17 cellular contexts compared by ENCODE assay signal in the genomic region with DNA sequence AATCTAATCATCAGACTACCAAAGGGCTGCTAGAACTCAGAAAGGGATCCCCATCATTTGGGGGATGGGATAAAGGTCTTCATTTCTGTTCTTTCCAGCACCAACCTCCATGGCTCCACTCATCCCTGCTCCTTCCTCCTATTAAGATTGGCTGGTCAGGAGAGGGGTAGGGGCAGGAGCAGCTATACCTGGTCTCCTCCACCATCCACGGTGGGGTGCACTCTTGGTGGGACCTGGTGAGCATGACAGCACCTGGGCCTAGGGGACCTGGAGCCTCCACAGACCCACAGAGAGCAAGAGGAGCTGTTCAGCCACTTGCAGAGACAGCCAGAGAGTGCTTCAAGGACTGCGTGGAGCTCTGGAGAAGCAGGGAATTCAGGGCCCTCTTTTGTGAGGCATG. TPM values are rescaled to one million over a fixed set of nuclear protein-coding genes. Genes with fewer than 3 reads are reported as not detected.
DNase-seq lines count a peak whose midpoint lies in the region; ATAC-seq and TF ChIP-seq lines count a peak whose summit lies in the region.
"Had no signal": no experiment of that assay in that cellular context is flagged by ENCODE, and none has a peak within 500 bp of the region (broad histone marks: within the 10 kb centered on the region; RNA-seq: fewer than 3 reads in every experiment).

No MANE protein-coding gene starts in this region.

- H3K9me3 ChIP-seq in endodermal cell (ENCODE audit: control insufficient read depth, low read length): no peaks in the 10 kb centered on the region

- POLR2A ChIA-PET in activated CD4-positive, alpha-beta T cell treated with anti-CD3 and anti-CD28 coated beads, Interleukin-2, amount 10 ng/mL, durations not matched to agents 7 days and 5 days (lab: Charles Lee): no interaction called here

- peaks cover 91% of the 10 kb centered on the region for H3K27me3 Mint-ChIP-seq in activated CD4-positive, alpha-beta T cell treated with anti-CD3 and anti-CD28 coated beads, Interleukin-2, amount 10 ng/mL, durations not matched to agents 7 days and 5 days
- H3K27me3 Mint-ChIP-seq in endodermal cell (ENCODE audit: insufficient read depth): peaks cover 94% of the 10 kb centered on the region

- H3K9me3 Mint-ChIP-seq in activated CD4-positive, alpha-beta T cell treated with anti-CD3 and anti-CD28 coated beads, Interleukin-2, amount 10 ng/mL, durations not matched to agents 7 days and 5 days: no peaks in the 10 kb centered on the region
- H3K9me3 Mint-ChIP-seq in endodermal cell: no peaks in the 10 kb centered on the region
- H3K9me3 Mint-ChIP-seq: CD8-positive, alpha-beta T cell had no signal

- no peaks in the 10 kb centered on the region for H3K4me1 ChIP-seq in endodermal cell (ENCODE audit: control insufficient read depth, insufficient read depth, low read length)

- 45 to 50% methylated on average over 2 of the region's 2 CpGs for WGBS in endodermal cell (ENCODE audit: insufficient coverage in 1 of 2, insufficient read length in 1 of 2), 2 experiments

- H3K4me3 Mint-ChIP-seq in activated CD4-positive, alpha-beta T cell treated with anti-CD3 and anti-CD28 coated beads, Interleukin-2, amount 10 ng/mL, durations not matched to agents 7 days and 5 days: no peak overlapping the region
- H3K4me3 Mint-ChIP-seq in endodermal cell: no peak overlapping the region
- H3K4me3 Mint-ChIP-seq: CD8-positive, alpha-beta T cell; H9 had no signal

- ATAC-seq in left ventricle myocardium superior: no peak
- no peak for ATAC-seq in HG03571 (IDR thresholded peaks at IDR 0.05; ENCODE audit: unreplicated experiment)
- ATAC-seq: CD8-positive, alpha-beta T cell had no signal

- peak overlapping the region; percentile 20 for H3K27ac Mint-ChIP-seq in activated CD4-positive, alpha-beta T cell treated with anti-CD3 and anti-CD28 coated beads, Interleukin-2, amount 10 ng/mL, durations not matched to agents 7 days and 5 days
- no peak overlapping the region for H3K27ac Mint-ChIP-seq in endodermal cell
- H3K27ac Mint-ChIP-seq: CD8-positive, alpha-beta T cell; H9 had no signal

- H3K4me3 ChIP-seq in endodermal cell (ENCODE audit: low read length): no peak overlapping the region

- TF ChIP-seq CTCF in endodermal cell (conservative IDR thresholded peaks at IDR 0.05): no peak

- intact Hi-C loops in cardiac septum (cut with DNase I): loop anchor here (2.0 kb wide), 1 partner anchor 81 kb away; no protein-coding TSS in a partner anchor
- intact Hi-C loops in left ventricle myocardium superior (cut with micrococcal nuclease): loop anchor here (5.0 kb wide), 1 partner anchor 67 kb away; no protein-coding TSS in a partner anchor

- H3K27me3 ChIP-seq in endodermal cell (ENCODE audit: control insufficient read depth, insufficient read depth, low read length, poor library complexity, severe bottlenecking): peaks cover 100% of the 10 kb centered on the region

- no peaks in the 10 kb centered on the region for H3K36me3 ChIP-seq in endodermal cell (ENCODE audit: control insufficient read depth, insufficient read depth, low read length)

- CTCF ChIA-PET in activated CD4-positive, alpha-beta T cell treated with anti-CD3 and anti-CD28 coated beads, Interleukin-2, amount 10 ng/mL, durations not matched to agents 7 days and 5 days (lab: Charles Lee): interaction anchor here (1.2 to 1.7 kb wide), 2 partner anchors 51 to 81 kb away, joined by 3 to 5 read pairs; no protein-coding TSS in a partner anchor

- H3K4me1 Mint-ChIP-seq in activated CD4-positive, alpha-beta T cell treated with anti-CD3 and anti-CD28 coated beads, Interleukin-2, amount 10 ng/mL, durations not matched to agents 7 days and 5 days: peaks cover 39% of the 10 kb centered on the region
- peaks cover 3% of the 10 kb centered on the region for H3K4me1 Mint-ChIP-seq in endodermal cell

- H3K9ac ChIP-seq in endodermal cell (ENCODE audit: extremely low read depth, low read length, poor library complexity, severe bottlenecking): no peak overlapping the region

- H3K27ac ChIP-seq in endodermal cell (ENCODE audit: low read depth, low read length): no peak overlapping the region
- H3K27ac ChIP-seq: 22Rv1 had no signal

- no peaks in the 10 kb centered on the region for H3K36me3 Mint-ChIP-seq in activated CD4-positive, alpha-beta T cell treated with anti-CD3 and anti-CD28 coated beads, Interleukin-2, amount 10 ng/mL, durations not matched to agents 7 days and 5 days (ENCODE audit: low read depth)
- no peaks in the 10 kb centered on the region for H3K36me3 Mint-ChIP-seq in endodermal cell (ENCODE audit: low read depth)
- H3K36me3 Mint-ChIP-seq: CD8-positive, alpha-beta T cell had no signal

- DNase-seq in activated CD4-positive, alpha-beta T cell treated with anti-CD3 and anti-CD28 coated beads, Interleukin-2, amount 10 ng/mL, durations not matched to agents 7 days and 5 days: no peak
- DNase-seq in activated CD4-positive, alpha-beta T cell treated with anti-CD3 and anti-CD28 coated beads for 1 hour: no peak
- DNase-seq in cardiac septum (ENCODE audit: low spot score) (peak; percentile 29), left ventricle myocardium superior (no peak), endodermal cell (peak; percentile 33), ureter (ENCODE audit: low spot score) (peak; percentile 29), occipital lobe (lab: John Stamatoyannopoulos, UW) (no peak)
- DNase-seq: COR-L47, DMS153, DMS79 treated with DMSO at 0.1 percent for 48 hours, GOT3, H9 had no signal

RNA-seq across cellular contexts. Expression of a gene that starts 6.1 kb away (rescaled TPM):
- under 1 TPM; 0.40 to 0.50 TPM for total RNA-seq in activated CD4-positive, alpha-beta T cell treated with anti-CD3 and anti-CD28 coated beads, Interleukin-2, amount 10 ng/mL, durations not matched to agents 7 days and 5 days
- total RNA-seq in cardiac septum (1.1 TPM), left ventricle myocardium superior (0.84 TPM), endodermal cell (under 1 TPM in 1 of 2 donors, not detected in 1; 0.20 TPM), ureter (3.0 TPM), occipital lobe (5.3 TPM)
- 0.78 TPM for polyA plus RNA-seq in endodermal cell (2013, experiment 1 of 2)
- 0.58 TPM for polyA plus RNA-seq in endodermal cell (2013, experiment 2 of 2)
- total RNA-seq: H9 had no signal

RNA-seq across cellular contexts. Expression of a gene that starts 12.7 kb away (rescaled TPM):
- total RNA-seq in activated CD4-positive, alpha-beta T cell treated with anti-CD3 and anti-CD28 coated beads, Interleukin-2, amount 10 ng/mL, durations not matched to agents 7 days and 5 days: not detected
- total RNA-seq in cardiac septum: 0.35 TPM
- 0.32 TPM for total RNA-seq in left ventricle myocardium superior
- total RNA-seq in endodermal cell: not detected
- not detected for polyA plus RNA-seq in endodermal cell (2013, experiment 1 of 2)
- not detected for polyA plus RNA-seq in endodermal cell (2013, experiment 2 of 2)
- total RNA-seq in ureter: 5.2 TPM
- total RNA-seq in occipital lobe: not detected
- total RNA-seq: CD8-positive, alpha-beta T cell; H9 had no signal
- polyA plus RNA-seq: CD14-positive monocyte had no signal

RNA-seq across cellular contexts. Expression of a gene that starts 28.1 kb away (rescaled TPM):
- total RNA-seq in activated CD4-positive, alpha-beta T cell treated with anti-CD3 and anti-CD28 coated beads, Interleukin-2, amount 10 ng/mL, durations not matched to agents 7 days and 5 days: under 1 TPM; 0.55 to 0.67 TPM
- total RNA-seq in cardiac septum (0.16 TPM), left ventricle myocardium superior (0.17 TPM), endodermal cell (under 1 TPM; 0.31 to 0.55 TPM), ureter (2.5 TPM), occipital lobe (3.9 TPM)
- polyA plus RNA-seq in endodermal cell (2013, experiment 1 of 2): 4.0 TPM
- 2.5 TPM for polyA plus RNA-seq in endodermal cell (2013, experiment 2 of 2)
- total RNA-seq: HT1080 had no signal

RNA-seq across cellular contexts. Expression of a gene that starts 37.8 kb away (rescaled TPM):
- not detected for total RNA-seq in activated CD4-positive, alpha-beta T cell treated with anti-CD3 and anti-CD28 coated beads, Interleukin-2, amount 10 ng/mL, durations not matched to agents 7 days and 5 days
- total RNA-seq in cardiac septum (not detected), left ventricle myocardium superior (0.79 TPM), endodermal cell (not detected), ureter (5.5 TPM), occipital lobe (not detected)
- not detected for polyA plus RNA-seq in endodermal cell (2013, experiment 1 of 2)
- polyA plus RNA-seq in endodermal cell (2013, experiment 2 of 2): not detected
- total RNA-seq: CD8-positive, alpha-beta T cell; H9 had no signal
- polyA plus RNA-seq: CD14-positive monocyte had no signal

Comparison
In these comparisons a context has a peak if more than half of its experiments do, and no peak if none do; other contexts are left out.
1. DNase-seq: peak in cardiac septum (single experiment), endodermal cell (single experiment) and ureter (single experiment); none in activated CD4-positive, alpha-beta T cell treated with anti-CD3 and anti-CD28 coated beads, Interleukin-2, amount 10 ng/mL, durations not matched to agents 7 days and 5 days (single experiment), activated CD4-positive, alpha-beta T cell treated with anti-CD3 and anti-CD28 coated beads for 1 hour (single experiment), left ventricle myocardium superior (single experiment) and occipital lobe (single experiment).